1 cellular context compared by ENCODE assay signal in genomic region chr3:49007068-49007770, GRCh38.
A peak's percentile ranks its signal among the peaks of the same experiment; 100 is the strongest.
TF ChIP-seq lines count a peak whose summit lies in the region.

Gene WDR6 (plus strand): TSS chr3:49007391. CDS start chr3:49007432, 41 bp downstream.

TF ChIP-seq in K562, 482 proteins besides CTCF, POLR2A, EP300 and RAD21 (continued from another document and continues in another):
- TF ChIP-seq E4F1 (CRISPR knock-in tag; IDR thresholded peaks at IDR 0.05; ENCODE audit: borderline replicate concordance) (no peak), NCOR1 (IDR thresholded peaks at IDR 0.05) (0 out of 2 replicates have a peak, but pooled peaks have one; percentile 16), TFE3 (CRISPR knock-in tag; IDR thresholded peaks at IDR 0.05) (peak; percentile 91), CXXC5 (CRISPR knock-in tag; IDR thresholded peaks at IDR 0.05) (peak; percentile 95), MYNN (IDR thresholded peaks at IDR 0.05) (peak; percentile 64; the same call in 1 of the 2 replicates), MYNN (CRISPR knock-in tag; IDR thresholded peaks at IDR 0.05) (no peak), CBFA2T2 (conservative IDR thresholded peaks at IDR 0.05) (peak; percentile 63), SIN3A (IDR thresholded peaks at IDR 0.05; ENCODE audit: borderline replicate concordance in 2 of 2, control insufficient read depth in 1 of 2, low read depth in 2 of 2, low read length in 2 of 2) (peak in 1 of 2 experiments; percentile 32; a peak in 1 of 4 replicates), XRCC4 (IDR thresholded peaks at IDR 0.05; ENCODE audit: extremely low read depth, insufficient read depth, insufficient read length) (no peak), ZFP1 (CRISPR knock-in tag; IDR thresholded peaks at IDR 0.05) (no peak), ZEB2 (IDR thresholded peaks at IDR 0.05) (0 out of 2 replicates have a peak, but pooled peaks have one; percentile 13), RBM22 (IDR thresholded peaks at IDR 0.05; ENCODE audit: low read depth, low read length, poor library complexity, severe bottlenecking) (peak; percentile 72), PTTG1 (tag; IDR thresholded peaks at IDR 0.05; ENCODE audit: low read depth) (no peak), DPF2 (IDR thresholded peaks at IDR 0.05) (0 out of 2 replicates have a peak, but pooled peaks have one; percentile 52), ZNF165 (CRISPR knock-in tag; IDR thresholded peaks at IDR 0.05; ENCODE audit: borderline replicate concordance) (no peak), ZFP91 (CRISPR knock-in tag; IDR thresholded peaks at IDR 0.05) (0 out of 2 replicates have a peak, but pooled peaks have one; percentile 7), ZBTB7A (IDR thresholded peaks at IDR 0.05; ENCODE audit: borderline replicate concordance, control insufficient read depth, low read depth, low read length) (peak; percentile 63; the same call in 1 of the 2 replicates), TOE1 (IDR thresholded peaks at IDR 0.05; ENCODE audit: borderline replicate concordance) (peak; percentile 81; the same call in 1 of the 2 replicates), TOE1 (CRISPR knock-in tag; IDR thresholded peaks at IDR 0.05; ENCODE audit: borderline replicate concordance, low read depth) (no peak), MLLT1 (IDR thresholded peaks at IDR 0.05) (peak in 1 of 2 experiments; percentile 24; a peak in 1 of 4 replicates), GATA2 (CRISPR knock-in tag; IDR thresholded peaks at IDR 0.05) (no peak), TRIM24 (IDR thresholded peaks at IDR 0.05) (peak in 1 of 2 experiments; percentile 25; a peak in 1 of 4 replicates), FOSL1 (tag; conservative IDR thresholded peaks at IDR 0.05) (0 out of 2 replicates have a peak, but pooled peaks have one; percentile 26), ZBTB2 (IDR thresholded peaks at IDR 0.05) (peak; percentile 81), AFF4 (CRISPR knock-in tag; IDR thresholded peaks at IDR 0.05) (peak; percentile 82; the same call in 1 of the 2 replicates), KDM2B (CRISPR knock-in tag; IDR thresholded peaks at IDR 0.05) (no peak), USF1 (CRISPR knock-in tag; IDR thresholded peaks at IDR 0.05) (peak; percentile 98), REST (CRISPR knock-in tag; IDR thresholded peaks at IDR 0.05; ENCODE audit: low read depth) (0 out of 2 replicates have a peak, but pooled peaks have one; percentile 35), ETV1 (tag; conservative IDR thresholded peaks at IDR 0.05; ENCODE audit: low read depth) (no peak), CTBP1 (IDR thresholded peaks at IDR 0.05; ENCODE audit: borderline replicate concordance) (peak; percentile 91), FIP1L1 (IDR thresholded peaks at IDR 0.05; ENCODE audit: low read depth, low read length, poor library complexity, severe bottlenecking) (peak; percentile 26), KAT7 (CRISPR knock-in tag; IDR thresholded peaks at IDR 0.05; ENCODE audit: borderline replicate concordance) (0 out of 2 replicates have a peak, but pooled peaks have one; percentile 83), LEF1 (IDR thresholded peaks at IDR 0.05) (0 out of 2 replicates have a peak, but pooled peaks have one; percentile 27), AFF1 (IDR thresholded peaks at IDR 0.05; ENCODE audit: low read depth in 1 of 2, partially characterized antibody in 2 of 2) (peak in 1 of 2 experiments; percentile 81), ARNT (IDR thresholded peaks at IDR 0.05) (0 out of 4 replicates have a peak, but pooled peaks of 1 of the 2 experiments have one; percentile 52)
